In genomic region chr3:156107504-156107903, GRCh38 we compare ENCODE assay signal across 24 cellular contexts. TPM values are rescaled to one million over a fixed set of nuclear protein-coding genes. Genes with fewer than 3 reads are reported as not detected.
"Had no signal": no experiment of that assay in that cellular context is flagged by ENCODE, and none has a peak within 500 bp of the region (broad histone marks: within the 10 kb centered on the region; RNA-seq: fewer than 3 reads in every experiment).

No MANE protein-coding gene starts in this region.

- H3K27ac Mint-ChIP-seq: mesothelial cell of epicardium; naive thymus-derived CD4-positive, alpha-beta T cell had no signal

- ATAC-seq: gastrocnemius medialis; heart right ventricle; left cardiac atrium; left lung; left ventricle myocardium superior; lower lobe of right lung; mucosa of descending colon; naive thymus-derived CD4-positive, alpha-beta T cell had no signal

- H3K36me3 ChIP-seq: esophagus squamous epithelium, gastrocnemius medialis, heart right ventricle, left lung, lower lobe of right lung had no signal

- H3K4me3 ChIP-seq: coronary artery, dorsolateral prefrontal cortex, esophagus squamous epithelium, gastrocnemius medialis, heart right ventricle, left lung, lower lobe of right lung, mucosa of descending colon had no signal

- DNase-seq: dermis blood vessel endothelial cell; effector CD4-positive, alpha-beta T cell; effector memory CD4-positive, alpha-beta T cell; esophagus squamous epithelium; foreskin fibroblast; foreskin melanocyte; gastrocnemius medialis; glutamatergic neuron; head of caudate nucleus; heart right ventricle; hippocampal formation; left cardiac atrium; left lung; left ventricle myocardium superior; lower lobe of right lung; mesenchymal stem cell; mucosa of descending colon; naive thymus-derived CD4-positive, alpha-beta T cell had no signal

- H3K9me3 Mint-ChIP-seq: naive thymus-derived CD4-positive, alpha-beta T cell had no signal

- H3K4me3 Mint-ChIP-seq: mesothelial cell of epicardium; naive thymus-derived CD4-positive, alpha-beta T cell had no signal

- H3K4me1 ChIP-seq: esophagus squamous epithelium, gastrocnemius medialis, left lung, lower lobe of right lung had no signal

- H3K9me3 ChIP-seq: esophagus squamous epithelium, gastrocnemius medialis, heart right ventricle, left lung, lower lobe of right lung, mucosa of descending colon had no signal

- H3K4me1 Mint-ChIP-seq: naive thymus-derived CD4-positive, alpha-beta T cell had no signal

- H3K36me3 Mint-ChIP-seq: mesothelial cell of epicardium; naive thymus-derived CD4-positive, alpha-beta T cell had no signal

- H3K27ac ChIP-seq: esophagus squamous epithelium, gastrocnemius medialis, heart right ventricle, left lung, lower lobe of right lung had no signal

- H3K27me3 ChIP-seq: dorsolateral prefrontal cortex, esophagus squamous epithelium, gastrocnemius medialis, heart right ventricle, left lung had no signal

RNA-seq across cellular contexts. Expression of gene KCNAB1, which starts 12.9 kb away (rescaled TPM):
- total RNA-seq: endothelial cell of umbilical vein; epithelial cell of proximal tubule; kidney epithelial cell; naive thymus-derived CD4-positive, alpha-beta T cell had no signal
